8 cellular contexts compared by ENCODE assay signal in the genomic region with DNA sequence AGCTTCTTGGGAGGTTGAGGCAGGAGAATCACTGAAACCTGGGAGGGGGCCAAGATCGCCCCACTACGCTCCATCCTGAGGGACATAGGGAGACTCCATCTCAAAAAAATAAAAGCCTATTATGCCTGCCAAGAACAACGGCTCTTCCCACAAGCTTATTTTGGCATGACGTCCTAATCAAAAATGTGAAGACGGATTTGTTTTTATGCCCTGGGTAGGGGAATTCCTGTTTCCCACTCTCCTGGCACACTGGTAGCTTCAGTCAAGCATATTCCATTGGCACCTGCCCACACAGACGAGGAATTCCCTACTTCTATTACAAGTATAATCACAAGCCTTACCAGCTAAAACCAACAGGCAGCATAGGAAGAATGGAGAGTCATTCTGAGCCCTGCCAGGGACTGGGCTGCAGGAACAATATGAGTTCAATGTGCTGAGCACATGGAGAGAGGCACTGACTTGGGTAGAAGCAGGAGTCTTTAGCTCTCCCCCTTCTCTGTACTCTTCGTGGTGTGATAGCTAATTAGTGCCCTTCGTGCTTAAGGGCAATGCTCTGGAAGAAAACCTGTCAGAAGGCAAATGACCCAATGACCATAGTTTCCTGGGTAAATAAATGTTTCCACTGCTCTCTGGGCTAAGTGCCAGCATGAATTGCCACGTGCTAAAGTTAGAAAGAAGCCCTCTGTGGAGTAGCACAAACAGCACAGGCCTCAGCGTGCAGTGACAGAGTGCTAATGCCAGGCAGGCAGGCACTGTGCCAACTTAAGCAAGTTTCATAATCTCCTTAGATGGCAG. TPM values are rescaled to one million over a fixed set of nuclear protein-coding genes. Genes with fewer than 3 reads are reported as not detected.
DNase-seq lines count a peak whose midpoint lies in the region; ATAC-seq lines count a peak whose summit lies in the region.

No MANE protein-coding gene starts in this region.

- H3K4me1 Mint-ChIP-seq in CD8-positive, alpha-beta memory T cell: peaks cover 1 to 8% (median 4%) of the 10 kb centered on the region in 3 donors

- peak overlapping the region; percentile 29 for H4K8ac ChIP-seq in mesenchymal stem cell (ENCODE audit: low read length)

- H3K27me3 Mint-ChIP-seq in CD8-positive, alpha-beta memory T cell: no peaks in the 10 kb centered on the region

- H3K79me1 ChIP-seq in mesenchymal stem cell (replicated peaks; ENCODE audit: low read length, poor library complexity, severe bottlenecking): no peaks in the 10 kb centered on the region

- no peaks in the 10 kb centered on the region for H3K27me3 ChIP-seq in mesenchymal stem cell (ENCODE audit: control insufficient read depth in 1 of 2, insufficient read depth in 1 of 2, low read length in 2 of 2)
- H3K27me3 ChIP-seq in CD8-positive, alpha-beta memory T cell (ENCODE audit: insufficient read depth, low read length, poor library complexity, severe bottlenecking): no peaks in the 10 kb centered on the region

- no peak overlapping the region for H2BK5ac ChIP-seq in mesenchymal stem cell (ENCODE audit: low read depth, low read length, poor library complexity, severe bottlenecking)

- no peak overlapping the region for H3K14ac ChIP-seq in mesenchymal stem cell (ENCODE audit: low read length in 2 of 2)

- H2BK12ac ChIP-seq in mesenchymal stem cell (ENCODE audit: low read length in 2 of 2): peak overlapping the region in 1 of 2 experiments; percentile 17

- H3K18ac ChIP-seq in mesenchymal stem cell (ENCODE audit: low read depth in 1 of 2, low read length in 2 of 2): peak overlapping the region; percentile 2 to 72

- H4K91ac ChIP-seq in mesenchymal stem cell (ENCODE audit: low read length): no peak overlapping the region

- H3K4me1 ChIP-seq in mesenchymal stem cell (ENCODE audit: control insufficient read depth, insufficient read depth, low read depth, low read length): peaks cover 6% of the 10 kb centered on the region
- H3K4me1 ChIP-seq in CD8-positive, alpha-beta memory T cell (ENCODE audit: insufficient read depth, low read length): no peaks in the 10 kb centered on the region

- ATAC-seq in HG03457 (IDR thresholded peaks at IDR 0.05; ENCODE audit: unreplicated experiment): no peak

- no peaks in the 10 kb centered on the region for H3K9me3 ChIP-seq in mesenchymal stem cell (ENCODE audit: control insufficient read depth, low read length)
- no peaks in the 10 kb centered on the region for H3K9me3 ChIP-seq in CD8-positive, alpha-beta memory T cell (ENCODE audit: low read length)

- no peak overlapping the region for H3K23ac ChIP-seq in mesenchymal stem cell (ENCODE audit: low read length in 2 of 2)

- no peaks in the 10 kb centered on the region for H3K9me3 Mint-ChIP-seq in CD8-positive, alpha-beta memory T cell

- POLR2A ChIA-PET in CD8-positive, alpha-beta memory T cell (lab: Charles Lee): no interaction called here

- H3K27ac ChIP-seq in mesenchymal stem cell (ENCODE audit: low read length, poor library complexity, severe bottlenecking): peak overlapping the region; percentile 60
- H3K27ac ChIP-seq in CD8-positive, alpha-beta memory T cell (ENCODE audit: low read depth, low read length): no peak overlapping the region

- CTCF ChIA-PET in CD8-positive, alpha-beta memory T cell (lab: Charles Lee): interaction anchor here (1.1 to 1.3 kb wide), 2 partner anchors 365 to 445 kb away, joined by 3 read pairs; no protein-coding TSS in a partner anchor

- no peak overlapping the region for H3K9ac ChIP-seq in mesenchymal stem cell (ENCODE audit: low read length)

- H3K27ac Mint-ChIP-seq in CD8-positive, alpha-beta memory T cell: no peak overlapping the region

- peaks cover 7 to 12% (median 8%) of the 10 kb centered on the region in 3 donors for H3K36me3 Mint-ChIP-seq in CD8-positive, alpha-beta memory T cell

- H2BK15ac ChIP-seq in mesenchymal stem cell (ENCODE audit: low read depth, poor library complexity, severe bottlenecking): no peak overlapping the region

- H2BK120ac ChIP-seq in mesenchymal stem cell (ENCODE audit: low read depth, low read length): no peak overlapping the region

- DNase-seq in ELR (ENCODE audit: low read depth) (peak; percentile 31), NCI-H460 (ENCODE audit: extremely low read depth, low read depth) (peak; percentile 69), dermis blood vessel endothelial cell (peak; percentile 99), mesenchymal stem cell (peak; percentile 88), NCI-H1436 (lab: John Stamatoyannopoulos, UW) (no peak), NCI-H1092 treated with DMSO at 0.1 percent for 48 hours (lab: John Stamatoyannopoulos, UW) (no peak)
- no peak for DNase-seq in CD8-positive, alpha-beta memory T cell

- H2AFZ ChIP-seq in mesenchymal stem cell (ENCODE audit: low read depth, low read length): no peak overlapping the region

- no peak overlapping the region for H3K4me3 ChIP-seq in mesenchymal stem cell (ENCODE audit: insufficient read depth in 1 of 2, low read depth in 1 of 2, low read length in 2 of 2)
- no peak overlapping the region for H3K4me3 ChIP-seq in CD8-positive, alpha-beta memory T cell (ENCODE audit: low read length)

- H3K36me3 ChIP-seq in mesenchymal stem cell (ENCODE audit: control insufficient read depth in 1 of 2, insufficient read depth in 2 of 2, low read depth in 1 of 2, low read length in 2 of 2): no peaks in the 10 kb centered on the region
- H3K36me3 ChIP-seq in CD8-positive, alpha-beta memory T cell (ENCODE audit: insufficient read depth, low read length): no peaks in the 10 kb centered on the region

- H2AK5ac ChIP-seq in mesenchymal stem cell (ENCODE audit: low read length, severe bottlenecking): no peak overlapping the region

- H3K4me2 ChIP-seq in mesenchymal stem cell (ENCODE audit: low read length, poor library complexity, severe bottlenecking): no peak overlapping the region

- peak overlapping the region in 1 of 7 donors; percentile 45 for H3K4me3 Mint-ChIP-seq in CD8-positive, alpha-beta memory T cell

- 61% methylated on average over 10 of the region's 10 CpGs for WGBS in mesenchymal stem cell

- peak overlapping the region; percentile 47 to 57 for H3K4ac ChIP-seq in mesenchymal stem cell (ENCODE audit: low read depth in 1 of 2, low read length in 2 of 2)

RNA-seq across cellular contexts. Expression of a gene that starts 16.8 kb away (rescaled TPM):
- 2.6 and 3.1 TPM in 2 replicates for total RNA-seq in NCI-H460 (2014; rRNA removed; shearing (Covaris generic))
- polyA plus RNA-seq in NCI-H460 (2014; cell fraction: nucleus; rRNA removed): 0.73 and 2.0 TPM in 2 replicates
- total RNA-seq in dermis blood vessel endothelial cell: 2.7 TPM in 2 replicates
- 37.8 TPM for polyA plus RNA-seq in mesenchymal stem cell (2013, experiment 1 of 2)
- polyA plus RNA-seq in mesenchymal stem cell (2013, experiment 2 of 2): 39.2 TPM
- total RNA-seq in CD8-positive, alpha-beta memory T cell: 10 to 100 TPM; 27.7 to 28.4 TPM
- 0.64 TPM for polyA plus RNA-seq in CD8-positive, alpha-beta memory T cell

Comparison
In these comparisons a context has a peak if more than half of its experiments do, and no peak if none do; other contexts are left out.
1. DNase-seq: peak in ELR (single experiment), NCI-H460 (single experiment), dermis blood vessel endothelial cell (single experiment) and mesenchymal stem cell (single experiment); none in NCI-H1436 (single experiment), NCI-H1092 treated with DMSO at 0.1 percent for 48 hours (single experiment) and CD8-positive, alpha-beta memory T cell (0 of 5).